Comparison of ENCODE assay signal across 9 cellular contexts in the genomic region with DNA sequence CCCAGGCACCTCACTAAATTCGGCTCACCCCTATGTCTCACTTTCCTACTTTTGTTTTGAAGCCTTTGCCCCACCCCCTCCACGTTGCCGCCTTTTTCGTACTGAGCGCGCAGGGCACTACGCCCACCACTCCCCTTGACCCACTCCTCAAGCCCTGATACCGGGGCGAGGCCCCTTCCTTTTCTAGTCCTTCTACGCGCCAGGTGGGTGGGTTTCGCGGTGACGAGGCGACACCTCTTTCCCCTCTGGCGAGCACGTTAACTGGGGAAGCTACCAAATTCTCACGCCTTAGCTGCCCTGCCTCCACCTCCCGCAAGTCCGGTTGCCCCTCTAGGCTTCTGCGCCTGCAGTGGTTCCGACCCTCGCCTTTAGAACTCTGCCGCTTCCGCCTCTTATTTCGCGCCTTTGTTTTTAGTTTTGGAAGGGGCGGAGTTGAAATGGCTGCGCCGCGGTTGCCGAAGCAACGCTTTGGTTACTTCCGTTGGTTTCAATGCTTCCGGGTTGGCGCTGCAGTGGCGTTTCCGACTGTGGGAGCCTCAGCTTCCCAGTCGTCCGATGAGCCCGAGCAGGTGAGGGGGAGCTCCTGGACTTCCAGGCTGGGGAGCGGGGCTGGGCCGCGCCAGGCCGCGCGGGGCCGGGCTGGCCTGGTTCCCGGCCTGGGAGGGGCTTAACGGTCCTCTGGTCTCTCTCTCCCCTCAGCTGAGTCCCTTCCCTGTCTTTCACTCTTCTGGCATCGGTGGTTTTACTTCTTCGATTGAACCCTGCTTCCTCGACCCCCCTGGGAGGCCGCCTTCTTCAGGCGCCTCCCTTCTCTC. TPM values are rescaled to one million over a fixed set of nuclear protein-coding genes. Genes with fewer than 3 reads are reported as not detected.
DNase-seq lines count a peak whose midpoint lies in the region; ATAC-seq, FAIRE-seq and TF ChIP-seq lines count a peak whose summit lies in the region.
"Had no signal": no experiment of that assay in that cellular context is flagged by ENCODE, and none has a peak within 500 bp of the region (broad histone marks: within the 10 kb centered on the region; RNA-seq: fewer than 3 reads in every experiment).

TSS of gene SLC25A14 (plus strand) at position 512 of the 815 bp plus-strand sequence. CDS start 360 bp downstream, outside the sequence.

- no peaks in the 10 kb centered on the region for H3K36me3 ChIP-seq in HepG2 (replicated peaks in 1 of 2; ENCODE audit: control insufficient read depth in 1 of 2, insufficient read depth in 2 of 2, low read length in 2 of 2)

- POLR2A ChIA-PET in activated CD4-positive, alpha-beta T cell treated with anti-CD3 and anti-CD28 coated beads, Interleukin-2, amount 10 ng/mL, durations not matched to agents 7 days and 5 days (lab: Charles Lee), result no interaction called here
- POLR2A ChIA-PET in HepG2 (lab: Yijun Ruan, JAX), result no interaction called here

- CTCF ChIA-PET in activated CD4-positive, alpha-beta T cell treated with anti-CD3 and anti-CD28 coated beads, Interleukin-2, amount 10 ng/mL, durations not matched to agents 7 days and 5 days (lab: Charles Lee), result interaction anchor here (1.0 kb wide), 1 partner anchor 9 kb away, joined by 3 read pairs; no protein-coding TSS in a partner anchor
- CTCF ChIA-PET in HepG2 (lab: Yijun Ruan, JAX; ENCODE audit: low intra/inter-chr PET ratio, low total read pairs), result no interaction called here

- DNase-seq in NCI-H526 treated with DMSO at 0.1 percent for 48 hours (lab: John Stamatoyannopoulos, UW), result peak; percentile 42
- DNase-seq in activated CD4-positive, alpha-beta T cell treated with anti-CD3 and anti-CD28 coated beads, Interleukin-2, amount 10 ng/mL, durations not matched to agents 7 days and 5 days, result peak; percentile 80
- peak; percentile 76 for DNase-seq in HepG2 (ENCODE audit: low spot score)
- peak; percentile 54 to 61 for DNase-seq in stimulated activated CD4-positive, alpha-beta T cell treated with anti-CD3 and anti-CD28 coated beads, Interleukin-4, amount 100 ng/mL, for 4 hours

- peak; percentile 93 for ATAC-seq in GM19328 (IDR thresholded peaks at IDR 0.05; ENCODE audit: unreplicated experiment)
- peak; percentile 98 for ATAC-seq in HG03460 (IDR thresholded peaks at IDR 0.05; ENCODE audit: unreplicated experiment)
- peak; percentile 99 for ATAC-seq in HepG2

- in situ Hi-C loops in HepG2 (cut with HindIII; ENCODE audit: extremely low pct_ligation_motif_present, low pct_unique_long_range_greater_than_20kb), result no loop called here

- peak within 1 kb of the TSS; percentile 54 for H2AFZ ChIP-seq in HepG2 (ENCODE audit: low read length)

- H3K4me3 ChIP-seq in HepG2 (replicated peaks in 1 of 3; ENCODE audit: insufficient read depth in 1 of 3, low read depth in 2 of 3, low read length in 3 of 3), result peak within 1 kb of the TSS; percentile 71 to 79 (median 78)

- no peaks in the 10 kb centered on the region for H3K36me3 Mint-ChIP-seq in activated CD4-positive, alpha-beta T cell treated with anti-CD3 and anti-CD28 coated beads, Interleukin-2, amount 10 ng/mL, durations not matched to agents 7 days and 5 days (ENCODE audit: low read depth)
- H3K36me3 Mint-ChIP-seq in dendritic cell treated with granulocyte-macrophage colony-stimulating factor and Interleukin-4, amounts not matched to agents 40 ng/mL and 50 ng/mL, for 4 days (ENCODE audit: low read depth), result peaks cover 10% of the 10 kb centered on the region

- peak within 1 kb of the TSS; percentile 96 for H3K27ac Mint-ChIP-seq in activated CD4-positive, alpha-beta T cell treated with anti-CD3 and anti-CD28 coated beads, Interleukin-2, amount 10 ng/mL, durations not matched to agents 7 days and 5 days
- H3K27ac Mint-ChIP-seq in dendritic cell treated with granulocyte-macrophage colony-stimulating factor and Interleukin-4, amounts not matched to agents 40 ng/mL and 50 ng/mL, for 4 days, result peak within 1 kb of the TSS; percentile 83

- H3K4me1 ChIP-seq in HepG2 (ENCODE audit: insufficient read depth, low read length), result peaks cover 7% of the 10 kb centered on the region

- peak within 1 kb of the TSS; percentile 76 for H3K4me2 ChIP-seq in HepG2 (ENCODE audit: low read depth, low read length)

- no peaks in the 10 kb centered on the region for H3K27me3 ChIP-seq in HepG2 (ENCODE audit: control insufficient read depth in 1 of 2, insufficient read depth in 2 of 2, low read length in 2 of 2)

- peak within 1 kb of the TSS; percentile 81 for H3K9ac ChIP-seq in HepG2 (ENCODE audit: insufficient read depth, low read depth, low read length)

- no peaks in the 10 kb centered on the region for H3K27me3 Mint-ChIP-seq in activated CD4-positive, alpha-beta T cell treated with anti-CD3 and anti-CD28 coated beads, Interleukin-2, amount 10 ng/mL, durations not matched to agents 7 days and 5 days
- H3K27me3 Mint-ChIP-seq in dendritic cell treated with granulocyte-macrophage colony-stimulating factor and Interleukin-4, amounts not matched to agents 40 ng/mL and 50 ng/mL, for 4 days, result no peaks in the 10 kb centered on the region

- H3K4me1 Mint-ChIP-seq in activated CD4-positive, alpha-beta T cell treated with anti-CD3 and anti-CD28 coated beads, Interleukin-2, amount 10 ng/mL, durations not matched to agents 7 days and 5 days, result peaks cover 26% of the 10 kb centered on the region
- H3K4me1 Mint-ChIP-seq in dendritic cell treated with granulocyte-macrophage colony-stimulating factor and Interleukin-4, amounts not matched to agents 40 ng/mL and 50 ng/mL, for 4 days (ENCODE audit: low read depth), result peaks cover 20% of the 10 kb centered on the region

- H3K79me2 ChIP-seq in HepG2 (ENCODE audit: insufficient read depth, low read length), result no peaks in the 10 kb centered on the region

- BruUV-seq in HepG2 (replicated peaks; lab: Mats Ljungman, UMichigan), result no TSS peak

- no peaks in the 10 kb centered on the region for H3K9me3 ChIP-seq in HepG2 (ENCODE audit: low read length)

- FAIRE-seq in HepG2 (lab: Jason Lieb, UNC), result peak; percentile 92
- FAIRE-seq: islet of Langerhans had no signal

- peak within 1 kb of the TSS; percentile 85 for H3K4me3 Mint-ChIP-seq in activated CD4-positive, alpha-beta T cell treated with anti-CD3 and anti-CD28 coated beads, Interleukin-2, amount 10 ng/mL, durations not matched to agents 7 days and 5 days
- H3K4me3 Mint-ChIP-seq in dendritic cell treated with granulocyte-macrophage colony-stimulating factor and Interleukin-4, amounts not matched to agents 40 ng/mL and 50 ng/mL, for 4 days, result peak within 1 kb of the TSS; percentile 96

- H3K27ac ChIP-seq in C4-2B (peak within 1 kb of the TSS; percentile 73), HepG2 (ENCODE audit: extremely low read length, insufficient read depth, low read length) (peak within 1 kb of the TSS; percentile 70)

- TF ChIP-seq CTCF in C4-2B (conservative IDR thresholded peaks at IDR 0.05) (no peak), HepG2 (CRISPR knock-in tag; IDR thresholded peaks at IDR 0.05) (peak; percentile 8; the same call in 1 of the 2 replicates)

- TF ChIP-seq POLR2A in HepG2 (IDR thresholded peaks at IDR 0.05; ENCODE audit: insufficient read depth in 1 of 2, low read depth in 2 of 2, low read length in 2 of 2), result peak in 1 of 2 experiments; percentile 65; a peak in 3 of 4 replicates

- H3K9me3 Mint-ChIP-seq in activated CD4-positive, alpha-beta T cell treated with anti-CD3 and anti-CD28 coated beads, Interleukin-2, amount 10 ng/mL, durations not matched to agents 7 days and 5 days, result no peaks in the 10 kb centered on the region
- no peaks in the 10 kb centered on the region for H3K9me3 Mint-ChIP-seq in dendritic cell treated with granulocyte-macrophage colony-stimulating factor and Interleukin-4, amounts not matched to agents 40 ng/mL and 50 ng/mL, for 4 days

- no peak for TF ChIP-seq EP300 in HepG2 (IDR thresholded peaks at IDR 0.05; ENCODE audit: low read depth in 2 of 2, low read length in 2 of 2)
- no peak for TF ChIP-seq EP300 in HepG2 (CRISPR knock-in tag; IDR thresholded peaks at IDR 0.05; ENCODE audit: borderline replicate concordance)

- intact Hi-C loops in dendritic cell treated with granulocyte-macrophage colony-stimulating factor and Interleukin-4, amounts not matched to agents 40 ng/mL and 50 ng/mL, for 4 days (cut with micrococcal nuclease), result loop anchor here (5.0 kb wide), 3 partner anchors 72 to 578 kb away; partner anchors contain the start of genes ENOX2 and ZNF280C
- intact Hi-C loops in HepG2 (cut with micrococcal nuclease; ENCODE audit: unreplicated experiment), result no loop called here

- WGBS in HepG2 (ENCODE audit: low lambda C conversion rate), result 1% methylated on average over 26 of the region's 55 CpGs

- no peak for TF ChIP-seq RAD21 in HepG2 (CRISPR knock-in tag; IDR thresholded peaks at IDR 0.05)

- H4K20me1 ChIP-seq in HepG2 (ENCODE audit: insufficient read depth, low read length), result no peaks in the 10 kb centered on the region

TF ChIP-seq in HepG2, 621 proteins besides CTCF, POLR2A, EP300 and RAD21 (continues in another document):
- peak; percentile 71 for TF ChIP-seq RBFOX2 (IDR thresholded peaks at IDR 0.05; ENCODE audit: low read depth, low read length)

RNA-seq across cellular contexts. Expression of gene SLC25A14, which starts in this region (rescaled TPM):
- 10 to 100 TPM; 13.2 to 14.8 TPM for total RNA-seq in activated CD4-positive, alpha-beta T cell treated with anti-CD3 and anti-CD28 coated beads, Interleukin-2, amount 10 ng/mL, durations not matched to agents 7 days and 5 days
- 7.4 and 14.0 TPM in 2 replicates for total RNA-seq in HepG2 (2016; rRNA removed; fragmentation: Illumina TruSeq; extraction: Trizol)
- 5.8 and 6.3 TPM in 2 replicates for total RNA-seq in HepG2 (2016; cell fraction: cytosol; rRNA removed; fragmentation: Illumina TruSeq; extraction: Trizol; ENCODE audit: low read depth)
- 9.0 and 14.3 TPM in 2 replicates for total RNA-seq in HepG2 (2016; cell fraction: insoluble cytoplasmic fraction; rRNA removed; fragmentation: Illumina TruSeq; extraction: Trizol)
- total RNA-seq in HepG2 (2016; cell fraction: membrane; rRNA removed; fragmentation: Illumina TruSeq; extraction: Trizol), result 7.6 and 7.8 TPM in 2 replicates
- total RNA-seq in HepG2 (2016; cell fraction: nucleus; rRNA removed; fragmentation: Illumina TruSeq; extraction: Trizol), result 18.4 and 23.6 TPM in 2 replicates
- 12.8 and 15.6 TPM in 2 replicates for polyA plus RNA-seq in HepG2 (2011; rRNA removed)
- 3.6 and 6.8 TPM in 2 replicates for polyA plus RNA-seq in HepG2 (2011; cell fraction: cytosol; rRNA removed)
- polyA plus RNA-seq in HepG2 (2011; cell fraction: nucleus; rRNA removed), result 28.0 and 36.8 TPM in 2 replicates
- polyA plus RNA-seq in HepG2 (2012), result 11.2 and 13.6 TPM in 2 replicates
- 4.2 and 5.2 TPM in 2 replicates for polyA plus RNA-seq in HepG2 (2016; cell fraction: cytosol; fragmentation: Illumina TruSeq; extraction: Trizol; ENCODE audit: low read depth)
- polyA plus RNA-seq in HepG2 (2016; cell fraction: insoluble cytoplasmic fraction; fragmentation: Illumina TruSeq; extraction: Trizol; ENCODE audit: low read depth), result 7.6 and 8.0 TPM in 2 replicates
- polyA plus RNA-seq in HepG2 (2016; cell fraction: membrane; fragmentation: Illumina TruSeq; extraction: Trizol; ENCODE audit: low read depth), result 5.2 and 6.7 TPM in 2 replicates
- polyA plus RNA-seq in HepG2 (2016; cell fraction: nucleus; fragmentation: Illumina TruSeq; extraction: Trizol; ENCODE audit: insufficient read depth, low read depth), result 32.4 and 37.7 TPM in 2 replicates
- polyA minus RNA-seq in HepG2 (2011; rRNA and poly(A)+ RNA removed; ENCODE audit: low replicate concordance), result 6.7 and 13.0 TPM in 2 replicates
- polyA minus RNA-seq in HepG2 (2011; cell fraction: cytosol; rRNA and poly(A)+ RNA removed), result 3.8 and 6.4 TPM in 2 replicates
- polyA minus RNA-seq in HepG2 (2011; cell fraction: nucleus; rRNA and poly(A)+ RNA removed), result 27.6 and 28.6 TPM in 2 replicates

Comparison
In these comparisons a context has a peak if more than half of its experiments do, and no peak if none do; other contexts are left out.
1. Peak in every context shown above with its lines: DNase-seq, ATAC-seq, H3K4me3 ChIP-seq and H3K27ac ChIP-seq.